In genomic region chr5:149724130-149724850, GRCh38 we compare ENCODE assay signal across 11 cellular contexts. TPM values are rescaled to one million over a fixed set of nuclear protein-coding genes. Genes with fewer than 3 reads are reported as not detected.
A peak's percentile ranks its signal among the peaks of the same experiment; 100 is the strongest.
DNase-seq lines count a peak whose midpoint lies in the region; ATAC-seq and TF ChIP-seq lines count a peak whose summit lies in the region.
"Had no signal": no experiment of that assay in that cellular context is flagged by ENCODE, and none has a peak within 500 bp of the region (broad histone marks: within the 10 kb centered on the region; RNA-seq: fewer than 3 reads in every experiment).

No MANE protein-coding gene starts in this region.

- peaks cover 10 to 17% of the 10 kb centered on the region in 2 donors for H3K27me3 Mint-ChIP-seq in natural killer cell treated with Interleukin-12 subunit alpha and Interleukin-12 subunit beta and Interleukin-15 and Interleukin-18, amount 100 ng/mL, for 72 hours

- H3K27me3 ChIP-seq in MM.1S (replicated peaks; ENCODE audit: insufficient read depth, low read length) (no peaks in the 10 kb centered on the region), psoas muscle (ENCODE audit: insufficient read depth in 3 of 3, low read length in 2 of 3) (no peaks in the 10 kb centered on the region), right cardiac atrium (ENCODE audit: control insufficient read depth, insufficient read depth) (no peaks in the 10 kb centered on the region)
- H3K27me3 ChIP-seq: ovary, Peyer's patch had no signal

- H3K9me3 Mint-ChIP-seq in natural killer cell treated with Interleukin-12 subunit alpha and Interleukin-12 subunit beta and Interleukin-15 and Interleukin-18, amount 100 ng/mL, for 72 hours = no peaks in the 10 kb centered on the region

- H3K27ac ChIP-seq in MM.1S (ENCODE audit: low read length) = peak overlapping the region; percentile 11; the same call in 1 of the 2 replicates
- no peak overlapping the region for H3K27ac ChIP-seq in psoas muscle
- H3K27ac ChIP-seq in coronary artery = no peak overlapping the region
- H3K27ac ChIP-seq in right cardiac atrium (ENCODE audit: low read length) = no peak overlapping the region
- H3K27ac ChIP-seq: 22Rv1, ovary had no signal

- H4K20me1 ChIP-seq in MM.1S (ENCODE audit: insufficient read depth, low read length) = no peaks in the 10 kb centered on the region

- H3K9me3 ChIP-seq in MM.1S (replicated peaks; ENCODE audit: insufficient read depth, low read length) = no peaks in the 10 kb centered on the region
- H3K9me3 ChIP-seq in psoas muscle = no peaks in the 10 kb centered on the region
- H3K9me3 ChIP-seq in right cardiac atrium (ENCODE audit: control insufficient read depth, low read length) = no peaks in the 10 kb centered on the region
- H3K9me3 ChIP-seq: ovary, Peyer's patch had no signal

- H3K4me1 Mint-ChIP-seq in natural killer cell treated with Interleukin-12 subunit alpha and Interleukin-12 subunit beta and Interleukin-15 and Interleukin-18, amount 100 ng/mL, for 72 hours (ENCODE audit: low read depth in 2 of 2) = peaks cover 4 to 5% of the 10 kb centered on the region in 2 donors

- H3K9ac ChIP-seq in MM.1S (ENCODE audit: low read length) = no peak overlapping the region

- 68 to 74% (median 72%) methylated on average over 3 of the region's 3 CpGs for WGBS in psoas muscle, 3 donors
- 67% methylated on average over 3 of the region's 3 CpGs for WGBS in right cardiac atrium

- H3F3A ChIP-seq in MM.1S (ENCODE audit: insufficient read depth, low read length) = no peaks in the 10 kb centered on the region

- H3K4me3 ChIP-seq in MM.1S (ENCODE audit: low read length) (no peak overlapping the region), psoas muscle (no peak overlapping the region), coronary artery (no peak overlapping the region), right cardiac atrium (ENCODE audit: low read length) (no peak overlapping the region)
- H3K4me3 ChIP-seq: ovary, Peyer's patch had no signal

- peak overlapping the region; percentile 56 for H3K4me2 ChIP-seq in MM.1S (ENCODE audit: low read depth, low read length)

- no peaks in the 10 kb centered on the region for H3K36me3 Mint-ChIP-seq in natural killer cell treated with Interleukin-12 subunit alpha and Interleukin-12 subunit beta and Interleukin-15 and Interleukin-18, amount 100 ng/mL, for 72 hours

- TF ChIP-seq CTCF in MM.1S (IDR thresholded peaks at IDR 0.05; ENCODE audit: low read length) (peak; percentile 9; the same call in 1 of the 2 replicates), psoas muscle (IDR thresholded peaks at IDR 0.05) (no peak), coronary artery (IDR thresholded peaks at IDR 0.05) (no peak)

- no peaks in the 10 kb centered on the region for H3K9me2 ChIP-seq in MM.1S (replicated peaks; ENCODE audit: insufficient read depth, low read length)

- H3K36me3 ChIP-seq in MM.1S (replicated peaks; ENCODE audit: insufficient read depth, low read length) (no peaks in the 10 kb centered on the region), psoas muscle (ENCODE audit: insufficient read depth in 1 of 2, low read depth in 1 of 2) (no peaks in the 10 kb centered on the region)
- H3K36me3 ChIP-seq: ovary, Peyer's patch had no signal

- no peak overlapping the region for H3K4me3 Mint-ChIP-seq in natural killer cell treated with Interleukin-12 subunit alpha and Interleukin-12 subunit beta and Interleukin-15 and Interleukin-18, amount 100 ng/mL, for 72 hours

- ATAC-seq in HG02588 (IDR thresholded peaks at IDR 0.05; ENCODE audit: unreplicated experiment) (peak; percentile 89), psoas muscle (no peak), right cardiac atrium (no peak)
- peak; percentile 56 to 71 for ATAC-seq in natural killer cell treated with Interleukin-12 subunit alpha and Interleukin-12 subunit beta and Interleukin-15 and Interleukin-18, amount 100 ng/mL, for 72 hours

- H3K4me1 ChIP-seq in MM.1S (ENCODE audit: low read length) = peaks cover 10% of the 10 kb centered on the region
- no peaks in the 10 kb centered on the region for H3K4me1 ChIP-seq in psoas muscle
- H3K4me1 ChIP-seq in right cardiac atrium (ENCODE audit: control insufficient read depth, insufficient read depth, low read length) = no peaks in the 10 kb centered on the region

- peak; percentile 65 for DNase-seq in SIG-M5 treated with dmso at 0.1 percent for 504 hours (lab: John Stamatoyannopoulos, UW; ENCODE audit: unreplicated experiment)
- DNase-seq in SIG-M5 (lab: John Stamatoyannopoulos, UW) = no peak
- peak; percentile 83 for DNase-seq in MM.1S
- no peak for DNase-seq in natural killer cell treated with Interleukin-12 subunit alpha and Interleukin-12 subunit beta and Interleukin-15 and Interleukin-18, amount 100 ng/mL, for 72 hours (ENCODE audit: low spot score)
- DNase-seq in psoas muscle = no peak
- DNase-seq in coronary artery (ENCODE audit: low spot score) = no peak
- DNase-seq in right cardiac atrium = no peak
- DNase-seq: ovary, Peyer's patch had no signal

- intact Hi-C loops in psoas muscle (cut with DNase I) (loop anchor here in 1 of 2 donors (5.0 kb wide), 1 partner anchor 1783 kb away; no protein-coding TSS in a partner anchor), right cardiac atrium (cut with DNase I) (no loop called here)

- no peak overlapping the region for H3K27ac Mint-ChIP-seq in natural killer cell treated with Interleukin-12 subunit alpha and Interleukin-12 subunit beta and Interleukin-15 and Interleukin-18, amount 100 ng/mL, for 72 hours

- H3K79me2 ChIP-seq in MM.1S (ENCODE audit: low read length) = no peaks in the 10 kb centered on the region

- peak overlapping the region; percentile 84 for H2AFZ ChIP-seq in MM.1S (ENCODE audit: low read length)

RNA-seq across cellular contexts. Expression of gene PPARGC1B, which starts 5.8 kb away (rescaled TPM):
- 10 to 100 TPM in 1 of 2 donors, 1 to 10 TPM in 1; 2.3 to 10.7 TPM for total RNA-seq in natural killer cell treated with Interleukin-12 subunit alpha and Interleukin-12 subunit beta and Interleukin-15 and Interleukin-18, amount 100 ng/mL, for 72 hours
- total RNA-seq in psoas muscle (1 to 10 TPM; 4.6 to 9.5 (median 6.8) TPM), right cardiac atrium (10 to 100 TPM; 11.9 to 17.5 (median 13.6) TPM)
- polyA plus RNA-seq in psoas muscle (1 to 10 TPM in 2 of 3 donors, under 1 TPM in 1; 0.93 to 3.1 (median 2.1) TPM), right cardiac atrium (4.5 TPM)

Comparison
In these comparisons a context has a peak if more than half of its experiments do, and no peak if none do; other contexts are left out.
1. DNase-seq: peak in SIG-M5 treated with dmso at 0.1 percent for 504 hours (single experiment) and MM.1S (single experiment); none in SIG-M5 (single experiment), natural killer cell treated with Interleukin-12 subunit alpha and Interleukin-12 subunit beta and Interleukin-15 and Interleukin-18, amount 100 ng/mL, for 72 hours (single experiment), psoas muscle (0 of 2), coronary artery (single experiment) and right cardiac atrium (0 of 3).
2. ATAC-seq: peak in HG02588 (single experiment) and natural killer cell treated with Interleukin-12 subunit alpha and Interleukin-12 subunit beta and Interleukin-15 and Interleukin-18, amount 100 ng/mL, for 72 hours (2 of 2); none in psoas muscle (0 of 4) and right cardiac atrium (0 of 2).